Comparison of ENCODE assay signal across 8 cellular contexts in the genomic region with DNA sequence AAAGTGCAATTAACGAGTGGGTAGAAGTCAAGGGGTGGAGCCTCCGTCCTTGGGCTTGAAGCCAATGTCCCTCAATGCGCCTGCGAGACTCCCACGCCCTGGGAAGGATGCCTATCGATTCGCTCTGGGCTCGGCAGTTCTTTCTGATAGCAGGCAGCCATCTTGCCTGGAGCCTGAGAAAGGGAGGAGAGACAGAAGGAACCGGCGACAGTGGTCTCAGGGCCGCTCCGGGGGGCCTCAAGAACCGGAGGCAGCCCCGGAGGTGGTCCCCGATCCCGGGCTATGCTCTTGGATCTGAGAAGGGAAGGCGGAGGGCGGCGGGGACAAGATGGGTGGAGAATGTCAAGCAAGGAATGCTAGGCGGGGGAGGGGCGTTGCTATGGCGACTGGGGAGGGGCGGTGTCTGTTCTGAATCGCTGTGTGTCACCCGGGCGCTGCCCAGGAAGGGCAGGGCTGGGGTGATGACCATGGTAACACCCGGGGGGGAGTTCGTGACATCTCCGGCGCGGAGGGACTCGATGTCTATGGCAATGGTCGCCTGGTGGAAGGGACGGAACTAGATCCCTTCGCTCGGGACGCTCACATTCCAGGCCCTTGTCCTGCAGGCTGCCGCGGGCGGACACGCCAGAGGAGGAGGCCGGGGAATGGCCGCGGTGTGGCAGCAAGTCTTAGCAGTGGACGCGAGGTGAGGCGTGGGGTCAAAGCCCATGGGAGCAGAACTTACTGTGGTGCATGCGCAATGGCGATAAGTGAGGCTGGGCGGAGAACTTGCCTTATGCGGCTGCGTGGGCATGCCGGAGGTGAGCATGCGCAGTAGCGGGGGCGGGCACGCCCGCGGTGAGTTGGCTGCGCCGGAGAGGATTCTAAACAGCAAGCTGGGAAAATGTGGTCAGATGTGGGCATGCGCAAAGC. TPM values are rescaled to one million over a fixed set of nuclear protein-coding genes. Genes with fewer than 3 reads are reported as not detected.
DNase-seq lines count a peak whose midpoint lies in the region; ATAC-seq and TF ChIP-seq lines count a peak whose summit lies in the region.

A gene (plus strand): TSS at position 140 of the 912 bp plus-strand sequence. CDS start 505 bp downstream, at position 645.

- no peaks in the 10 kb centered on the region for H3K9me3 Mint-ChIP-seq in GM23338
- H3K9me3 Mint-ChIP-seq in natural killer cell, result no peaks in the 10 kb centered on the region

- H3K4me1 Mint-ChIP-seq in GM23338, result peaks cover 5% of the 10 kb centered on the region; the same call in 2 of the 3 replicates
- peaks cover 19% of the 10 kb centered on the region in 2 donors for H3K4me1 Mint-ChIP-seq in natural killer cell

- intact Hi-C loops in natural killer cell (cut with micrococcal nuclease), result loop anchor here (1.0 kb wide), 1 partner anchor 23 kb away; a partner anchor contains a TSS

- TF ChIP-seq CTCF in DND-41 (IDR thresholded peaks at IDR 0.05; ENCODE audit: borderline replicate concordance, extremely low read depth, low read length, poor library complexity, severe bottlenecking), result no peak
- no peak for TF ChIP-seq CTCF in GM23338 (conservative IDR thresholded peaks at IDR 0.05; ENCODE audit: low read depth in 2 of 2)
- no peak for TF ChIP-seq CTCF in natural killer cell (IDR thresholded peaks at IDR 0.05)

- H3F3A ChIP-seq in GM23338 (replicated peaks; ENCODE audit: low read depth), result no peaks in the 10 kb centered on the region

- ATAC-seq in DND-41 (ENCODE audit: insufficient read depth, low read depth) (peak; percentile 83), GM23338 (peak; percentile 86), natural killer cell (peak; percentile 88 to 97 (median 89))

- H3K4me3 Mint-ChIP-seq in GM23338 (peak within 1 kb of the TSS; percentile 97), natural killer cell (peak within 1 kb of the TSS; percentile 95)

- H3K27me3 Mint-ChIP-seq in GM23338 (ENCODE audit: insufficient read depth, low read depth, poor library complexity) (peaks cover 5% of the 10 kb centered on the region), natural killer cell (ENCODE audit: low read depth in 2 of 2) (no peaks in the 10 kb centered on the region)

- peak within 1 kb of the TSS; percentile 99 for H3K27ac ChIP-seq in DND-41 (ENCODE audit: low read length)
- H3K27ac ChIP-seq in GM23338 (ENCODE audit: low read depth), result peak within 1 kb of the TSS; percentile 91

- H3K27me3 ChIP-seq in DND-41 (ENCODE audit: insufficient read depth, low read length, poor library complexity), result no peaks in the 10 kb centered on the region
- no peaks in the 10 kb centered on the region for H3K27me3 ChIP-seq in GM23338 (ENCODE audit: insufficient read depth)
- no peaks in the 10 kb centered on the region for H3K27me3 ChIP-seq in MG63

- peaks cover 24% of the 10 kb centered on the region for H3K4me1 ChIP-seq in DND-41 (ENCODE audit: insufficient read depth, low read length)
- no peaks in the 10 kb centered on the region for H3K4me1 ChIP-seq in GM23338 (ENCODE audit: insufficient read depth)

- peak within 1 kb of the TSS; percentile 92 for H3K9ac ChIP-seq in DND-41 (ENCODE audit: low read depth, low read length)

- no peaks in the 10 kb centered on the region for H3K9me3 ChIP-seq in DND-41 (ENCODE audit: insufficient read depth, low read length, severe bottlenecking)
- H3K9me3 ChIP-seq in MG63, result no peaks in the 10 kb centered on the region

- H3K4me3 ChIP-seq in DND-41 (ENCODE audit: low read depth in 1 of 2, low read length in 2 of 2) (peak within 1 kb of the TSS; percentile 84 to 99; a peak in 3 of 4 replicates), GM23338 (peak within 1 kb of the TSS; percentile 84), MG63 (peak within 1 kb of the TSS; percentile 75)

- no peaks in the 10 kb centered on the region for H3K9me2 ChIP-seq in GM23338 (ENCODE audit: insufficient read depth)

- DNase-seq in DND-41 (peak; percentile 90), GM23338 (ENCODE audit: low spot score) (peak; percentile 88), MG63 (peak; percentile 90), SHP77 (lab: John Stamatoyannopoulos, UW) (peak; percentile 70 to 77), fibroblast of peridontal ligament (ENCODE audit: extremely low read depth) (peak; percentile 96), natural killer cell (peak; percentile 83)
- DNase-seq in activated effector memory CD4-positive, alpha-beta T cell treated with Interleukin-2 at 50 U/mL for 16 hours, result peak; percentile 84
- DNase-seq in stimulated activated naive CD4-positive, alpha-beta T cell (lab: John Stamatoyannopoulos, UW), result peak; percentile 81 to 91 (median 89)

- H3K27ac Mint-ChIP-seq in GM23338, result peak within 1 kb of the TSS; percentile 99
- H3K27ac Mint-ChIP-seq in natural killer cell, result peak within 1 kb of the TSS; percentile 98 to 99

- H3K79me2 ChIP-seq in DND-41 (ENCODE audit: insufficient read depth, low read length), result peaks cover 5% of the 10 kb centered on the region
- no peaks in the 10 kb centered on the region for H3K79me2 ChIP-seq in GM23338 (replicated peaks; ENCODE audit: insufficient read depth)

- H4K20me1 ChIP-seq in DND-41 (ENCODE audit: insufficient read depth, low read length) (no peaks in the 10 kb centered on the region), GM23338 (replicated peaks; ENCODE audit: insufficient read depth) (no peaks in the 10 kb centered on the region)

- H3K36me3 Mint-ChIP-seq in GM23338 (ENCODE audit: low read depth) (no peaks in the 10 kb centered on the region; the same call in 2 of the 3 replicates), natural killer cell (no peaks in the 10 kb centered on the region)

- H2AFZ ChIP-seq in DND-41 (ENCODE audit: low read depth, low read length), result peak within 1 kb of the TSS; percentile 90
- no peak within 1 kb of the TSS for H2AFZ ChIP-seq in GM23338

- H3K4me2 ChIP-seq in DND-41 (ENCODE audit: insufficient read depth, low read length) (peak within 1 kb of the TSS; percentile 86), GM23338 (peak within 1 kb of the TSS; percentile 78)

- H3K36me3 ChIP-seq in DND-41 (ENCODE audit: insufficient read depth, low read length) (peaks cover 24% of the 10 kb centered on the region), GM23338 (ENCODE audit: insufficient read depth) (no peaks in the 10 kb centered on the region), MG63 (peaks cover 3% of the 10 kb centered on the region)

TF ChIP-seq in GM23338, 12 proteins besides CTCF, POLR2A, EP300 and RAD21:
- TF ChIP-seq, protein P1, sequence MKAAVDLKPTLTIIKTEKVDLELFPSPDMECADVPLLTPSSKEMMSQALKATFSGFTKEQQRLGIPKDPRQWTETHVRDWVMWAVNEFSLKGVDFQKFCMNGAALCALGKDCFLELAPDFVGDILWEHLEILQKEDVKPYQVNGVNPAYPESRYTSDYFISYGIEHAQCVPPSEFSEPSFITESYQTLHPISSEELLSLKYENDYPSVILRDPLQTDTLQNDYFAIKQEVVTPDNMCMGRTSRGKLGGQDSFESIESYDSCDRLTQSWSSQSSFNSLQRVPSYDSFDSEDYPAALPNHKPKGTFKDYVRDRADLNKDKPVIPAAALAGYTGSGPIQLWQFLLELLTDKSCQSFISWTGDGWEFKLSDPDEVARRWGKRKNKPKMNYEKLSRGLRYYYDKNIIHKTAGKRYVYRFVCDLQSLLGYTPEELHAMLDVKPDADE (IDR thresholded peaks at IDR 0.05), result no peak
- TF ChIP-seq POLR2AphosphoS5 (IDR thresholded peaks at IDR 0.05; ENCODE audit: low read depth), result peak; percentile 23
TF ChIP-seq in GM23338: peak in this region for 1.

RNA-seq across cellular contexts. Expression of the gene that starts here (rescaled TPM):
- 24.2 and 34.9 TPM in 2 replicates for total RNA-seq in GM23338 (2014; rRNA removed; shearing (Covaris generic))
- 19.3 and 24.9 TPM in 2 replicates for polyA plus RNA-seq in GM23338 (2016; fragmentation: Nextera tagmentation; extraction: Ambion mirVana)
- 84.9 and 95.8 TPM in 2 replicates for total RNA-seq in MG63 (2014; rRNA removed; shearing (Covaris generic); ENCODE audit: low replicate concordance)
- 10 to 100 TPM; 52.5 to 62.9 (median 60.2) TPM for total RNA-seq in natural killer cell

Comparison
In these comparisons a context has a peak if more than half of its experiments do, and no peak if none do; other contexts are left out.
1. Peak in every context shown above with its lines: DNase-seq, ATAC-seq, H3K4me3 ChIP-seq and H3K27ac ChIP-seq.